Comparison of ENCODE assay signal across 1 cellular context in genomic region chr1:54998677-54999076, GRCh38.
TF ChIP-seq lines count a peak whose summit lies in the region.

Gene BSND (plus strand): TSS chr1:54998933. CDS start chr1:54999187, 254 bp downstream.

TF ChIP-seq in HEK293, 187 proteins besides CTCF, POLR2A, EP300 and RAD21 (continued from another document):
- TF ChIP-seq ZNF692 (tag by site-specific recombination; IDR thresholded peaks at IDR 0.05): peak; percentile 55; the same call in 1 of the 2 replicates
- TF ChIP-seq ATF2 (tag by site-specific recombination; IDR thresholded peaks at IDR 0.05; ENCODE audit: low read depth): no peak
- TF ChIP-seq EGR2 (tag by site-specific recombination; IDR thresholded peaks at IDR 0.05; ENCODE audit: low read depth): peak; percentile 73
- TF ChIP-seq MEIS1 (CRISPR knock-in tag; IDR thresholded peaks at IDR 0.05; ENCODE audit: borderline replicate concordance): no peak
- no peak for TF ChIP-seq KLF17 (tag by site-specific recombination; IDR thresholded peaks at IDR 0.05)
- TF ChIP-seq ZNF580 (tag by site-specific recombination; IDR thresholded peaks at IDR 0.05): no peak
- no peak for TF ChIP-seq ZNF23 (tag by site-specific recombination; IDR thresholded peaks at IDR 0.05; ENCODE audit: borderline replicate concordance)
- TF ChIP-seq ZFHX2 (tag by site-specific recombination; conservative IDR thresholded peaks at IDR 0.05): peak; percentile 76
- peak; percentile 59 for TF ChIP-seq ZFP69B (tag by site-specific recombination; IDR thresholded peaks at IDR 0.05)
TF ChIP-seq in HEK293: peak in this region for 5.
